ENCODE assay signal across 1 cellular context in genomic region chr5:112921833-112922817, GRCh38.
TF ChIP-seq lines count a peak whose summit lies in the region.

Gene REEP5, minus strand, starts transcription at chr5:112922227. Its CDS starts 37 bp downstream, at chr5:112922190.

TF ChIP-seq in K562, 482 proteins besides CTCF, POLR2A, EP300 and RAD21 (continued from another document and continues in another):
- no peak for TF ChIP-seq NR0B1 (IDR thresholded peaks at IDR 0.05; ENCODE audit: partially characterized antibody)
- TF ChIP-seq CXXC5 (CRISPR knock-in tag; IDR thresholded peaks at IDR 0.05), result peak; percentile 93
- TF ChIP-seq E2F1 (CRISPR knock-in tag; IDR thresholded peaks at IDR 0.05), result no peak
- no peak for TF ChIP-seq ZNF436 (CRISPR knock-in tag; IDR thresholded peaks at IDR 0.05)
- TF ChIP-seq PYGO2 (tag; IDR thresholded peaks at IDR 0.05), result no peak
- TF ChIP-seq NONO (IDR thresholded peaks at IDR 0.05; ENCODE audit: low read depth in 2 of 2, low read length in 1 of 2), result peak in 1 of 2 experiments; percentile 84; a peak in 1 of 4 replicates
- TF ChIP-seq FIP1L1 (IDR thresholded peaks at IDR 0.05; ENCODE audit: low read depth, low read length, poor library complexity, severe bottlenecking), result peak; percentile 29
- no peak for TF ChIP-seq ZBTB26 (CRISPR knock-in tag; IDR thresholded peaks at IDR 0.05)
- no peak for TF ChIP-seq ZNF639 (CRISPR knock-in tag; conservative IDR thresholded peaks at IDR 0.05 in 1 of 2, IDR thresholded peaks at IDR 0.05 in 1 of 2)
- TF ChIP-seq CREB3L1 (IDR thresholded peaks at IDR 0.05; ENCODE audit: borderline replicate concordance, low read depth), result peak; percentile 23; the same call in 1 of the 2 replicates
- TF ChIP-seq PTRF (tag; IDR thresholded peaks at IDR 0.05), result no peak
- no peak for TF ChIP-seq ZC3H11A (IDR thresholded peaks at IDR 0.05; ENCODE audit: low read depth, low read length)
- TF ChIP-seq HDAC2 (IDR thresholded peaks at IDR 0.05), result 0 out of 2 replicates have a peak, but pooled peaks have one; percentile 24
- TF ChIP-seq SMAD4 (CRISPR knock-in tag; conservative IDR thresholded peaks at IDR 0.05), result peak; percentile 92
- TF ChIP-seq PPARD (CRISPR knock-in tag; IDR thresholded peaks at IDR 0.05), result no peak
- no peak for TF ChIP-seq ZKSCAN8 (CRISPR knock-in tag; IDR thresholded peaks at IDR 0.05)
- TF ChIP-seq CREM (IDR thresholded peaks at IDR 0.05; ENCODE audit: low read depth), result peak; percentile 61
- TF ChIP-seq PHF20 (IDR thresholded peaks at IDR 0.05; ENCODE audit: partially characterized antibody), result no peak
- TF ChIP-seq JUNB (CRISPR knock-in tag; conservative IDR thresholded peaks at IDR 0.05), result no peak
- TF ChIP-seq KDM5B (IDR thresholded peaks at IDR 0.05; ENCODE audit: insufficient replicate concordance, low read depth, low read length), result peak; percentile 88
- TF ChIP-seq SP1 (CRISPR knock-in tag; IDR thresholded peaks at IDR 0.05), result peak; percentile 38; the same call in 1 of the 2 replicates
- peak; percentile 28 for TF ChIP-seq CTCFL (IDR thresholded peaks at IDR 0.05; ENCODE audit: borderline replicate concordance, insufficient read depth, low read depth, low read length, poor library complexity, severe bottlenecking)
- no peak for TF ChIP-seq MAFK (IDR thresholded peaks at IDR 0.05; ENCODE audit: low read length)
- peak; percentile 93 for TF ChIP-seq POLR2G (IDR thresholded peaks at IDR 0.05; ENCODE audit: low read depth, low read length)
- no peak for TF ChIP-seq HMG20A (CRISPR knock-in tag; conservative IDR thresholded peaks at IDR 0.05)
- 0 out of 2 replicates have a peak, but pooled peaks have one; percentile 28 for TF ChIP-seq LARP7 (IDR thresholded peaks at IDR 0.05)
- TF ChIP-seq ATF1 (CRISPR knock-in tag; IDR thresholded peaks at IDR 0.05), result no peak
- TF ChIP-seq ATF1 (tag; IDR thresholded peaks at IDR 0.05), result peak; percentile 58
- TF ChIP-seq SAP30 (IDR thresholded peaks at IDR 0.05; ENCODE audit: borderline replicate concordance, insufficient read depth, low read depth, low read length, poor library complexity, severe bottlenecking), result peak; percentile 59
- no peak for TF ChIP-seq SMAD2 (IDR thresholded peaks at IDR 0.05; ENCODE audit: low read depth, low read length)
- TF ChIP-seq ZNF589 (CRISPR knock-in tag; IDR thresholded peaks at IDR 0.05; ENCODE audit: low read depth), result no peak
- TF ChIP-seq ZSCAN29 (IDR thresholded peaks at IDR 0.05), result peak; percentile 97
- no peak for TF ChIP-seq BACH1 (tag; IDR thresholded peaks at IDR 0.05)
- TF ChIP-seq NBN (IDR thresholded peaks at IDR 0.05; ENCODE audit: low read depth), result no peak
- no peak for TF ChIP-seq SMAD3 (CRISPR knock-in tag; conservative IDR thresholded peaks at IDR 0.05)
- TF ChIP-seq ZNF184 (CRISPR knock-in tag; IDR thresholded peaks at IDR 0.05), result no peak
- TF ChIP-seq TBL1XR1 (IDR thresholded peaks at IDR 0.05; ENCODE audit: low read length in 2 of 2), result 0 out of 4 replicates have a peak, but pooled peaks of 1 of the 2 experiments have one; percentile 25
- TF ChIP-seq HLTF (IDR thresholded peaks at IDR 0.05), result 0 out of 2 replicates have a peak, but pooled peaks have one; percentile 22
- no peak for TF ChIP-seq TCF7L2 (IDR thresholded peaks at IDR 0.05; ENCODE audit: low read depth, low read length)
- TF ChIP-seq ZNF764 (CRISPR knock-in tag; IDR thresholded peaks at IDR 0.05; ENCODE audit: low read depth), result no peak
- no peak for TF ChIP-seq MBD1 (CRISPR knock-in tag; IDR thresholded peaks at IDR 0.05)
- no peak for TF ChIP-seq DIDO1 (tag; IDR thresholded peaks at IDR 0.05; ENCODE audit: low read depth)
- TF ChIP-seq TSHZ1 (CRISPR knock-in tag; IDR thresholded peaks at IDR 0.05), result no peak
- peak in 1 of 2 experiments; percentile 97; a peak in 3 of 4 replicates for TF ChIP-seq UBTF (IDR thresholded peaks at IDR 0.05; ENCODE audit: borderline replicate concordance in 1 of 2, low read depth in 2 of 2, low read length in 2 of 2)
- TF ChIP-seq ZNF695 (CRISPR knock-in tag; IDR thresholded peaks at IDR 0.05), result no peak
- no peak for TF ChIP-seq MAFF (IDR thresholded peaks at IDR 0.05; ENCODE audit: low read length)
- TF ChIP-seq ELK1 (CRISPR knock-in tag; IDR thresholded peaks at IDR 0.05), result no peak
